In genomic region chr1:214541206-214541605, GRCh38 we compare ENCODE assay signal across 20 cellular contexts. TPM values are rescaled to one million over a fixed set of nuclear protein-coding genes. Genes with fewer than 3 reads are reported as not detected.
DNase-seq lines count a peak whose midpoint lies in the region; ATAC-seq and TF ChIP-seq lines count a peak whose summit lies in the region.
"Had no signal": no experiment of that assay in that cellular context is flagged by ENCODE, and none has a peak within 500 bp of the region (broad histone marks: within the 10 kb centered on the region; RNA-seq: fewer than 3 reads in every experiment).

No MANE protein-coding gene starts in this region.

- H3K27ac ChIP-seq in H9 (ENCODE audit: insufficient read length, low read depth, low read length) (no peak overlapping the region), rectal smooth muscle tissue (ENCODE audit: low read depth, low read length) (peak overlapping the region; percentile 6)
- H3K27ac ChIP-seq: A549 had no signal

- H2BK20ac ChIP-seq in H9 (ENCODE audit: low read depth, low read length, poor library complexity, severe bottlenecking), result no peak overlapping the region

- H4K5ac ChIP-seq in H9 (ENCODE audit: insufficient read length, low read depth, low read length), result no peak overlapping the region

- H2AK5ac ChIP-seq in H9 (ENCODE audit: insufficient read length, low read length), result no peak overlapping the region

- H2BK5ac ChIP-seq in H9 (ENCODE audit: insufficient read length, low read length), result peak overlapping the region; percentile 41

- H3K9ac ChIP-seq in H9 (ENCODE audit: extremely low read depth, insufficient read length, low read length) (peak overlapping the region; percentile 31), rectal smooth muscle tissue (ENCODE audit: low read length) (no peak overlapping the region)

- no peak overlapping the region for H3K23ac ChIP-seq in H9 (ENCODE audit: insufficient read length, low read depth, low read length)

- no peak overlapping the region for H2BK12ac ChIP-seq in H9 (ENCODE audit: insufficient read length, low read depth, low read length)

- H3K36me3 ChIP-seq in rectal smooth muscle tissue (ENCODE audit: control insufficient read depth, insufficient read depth, low read length), result no peaks in the 10 kb centered on the region
- H3K36me3 ChIP-seq: HAP-1 had no signal

- H3K9me3 ChIP-seq in H9 (ENCODE audit: control insufficient read depth, low read depth, low read length), result no peaks in the 10 kb centered on the region
- H3K9me3 ChIP-seq: A549, HAP-1 had no signal

- no peaks in the 10 kb centered on the region for H3K23me2 ChIP-seq in H9 (ENCODE audit: insufficient read length, low read depth, low read length, poor library complexity, severe bottlenecking)

- CTCF ChIA-PET in WTC11 (lab: Charles Lee), result interaction anchor here (0.6 to 1.3 kb wide), 5 partner anchors 9 to 209 kb away, joined by 3 to 5 read pairs (median 3); no protein-coding TSS in a partner anchor

- no CpG with 5 or more reads among the region's 2 CpGs for WGBS in H9 (ENCODE audit: extremely low coverage, insufficient read length, low lambda C conversion rate)

- H3K4me1 Mint-ChIP-seq in H9, result peaks cover 32 to 42% of the 10 kb centered on the region in 2 experiments
- H3K4me1 Mint-ChIP-seq in WTC11, result peaks cover 57% of the 10 kb centered on the region
- H3K4me1 Mint-ChIP-seq in glutamatergic neuron (ENCODE audit: low read depth, unreplicated experiment), result peaks cover 31% of the 10 kb centered on the region
- H3K4me1 Mint-ChIP-seq: CD14-positive monocyte had no signal

- peaks cover 4% of the 10 kb centered on the region for H4K20me1 ChIP-seq in H9 (ENCODE audit: control insufficient read depth, insufficient read depth, insufficient read length)

- no peak overlapping the region for H2BK120ac ChIP-seq in H9 (ENCODE audit: low read depth, low read length, poor library complexity, severe bottlenecking)

- H3K27me3 ChIP-seq in H9 (ENCODE audit: insufficient read depth, low read length), result no peaks in the 10 kb centered on the region
- H3K27me3 ChIP-seq in rectal smooth muscle tissue (ENCODE audit: control insufficient read depth, insufficient read depth, low read length), result no peaks in the 10 kb centered on the region

- H3K36me3 Mint-ChIP-seq in H9 (ENCODE audit: insufficient read depth in 1 of 3, low read depth in 3 of 3) (no peaks in the 10 kb centered on the region), WTC11 (peaks cover 2% of the 10 kb centered on the region; the same call in 1 of the 2 replicates), glutamatergic neuron (ENCODE audit: unreplicated experiment) (no peaks in the 10 kb centered on the region)
- H3K36me3 Mint-ChIP-seq: CD14-positive monocyte had no signal

- peaks cover under 1% of the 10 kb centered on the region for H3K79me1 ChIP-seq in H9 (ENCODE audit: insufficient read depth, low read depth, low read length, poor library complexity, severe bottlenecking)

- H3K4ac ChIP-seq in H9 (ENCODE audit: low read depth, low read length), result no peak overlapping the region

- no peak for TF ChIP-seq CTCF in H9 (conservative IDR thresholded peaks at IDR 0.05)
- no peak for TF ChIP-seq CTCF in WTC11 (IDR thresholded peaks at IDR 0.05)
- no peak for TF ChIP-seq CTCF in glutamatergic neuron (IDR thresholded peaks at IDR 0.05; ENCODE audit: partially characterized antibody, unreplicated experiment)

- no peak overlapping the region for H3T11ph ChIP-seq in H9 (ENCODE audit: low read length)

- H4K91ac ChIP-seq in H9 (ENCODE audit: insufficient read length, low read depth, low read length), result no peak overlapping the region

- peaks cover 7% of the 10 kb centered on the region for H3K4me1 ChIP-seq in H9 (ENCODE audit: insufficient read depth, low read length)
- H3K4me1 ChIP-seq in rectal smooth muscle tissue (ENCODE audit: control insufficient read depth, insufficient read depth, low read length), result peaks cover 37% of the 10 kb centered on the region

- DNase-seq in H9 (no peak), WTC11 (ENCODE audit: low spot score) (no peak), glutamatergic neuron (no peak), HUDEP-2 (lab: John Stamatoyannopoulos, UW; ENCODE audit: unreplicated experiment in 76 of 76) (no peak), G401 (ENCODE audit: low spot score) (no peak), NCI-H1105 treated with DMSO at 0.1 percent for 48 hours (lab: John Stamatoyannopoulos, UW) (no peak)
- DNase-seq: COR-L47, DMS153, KG1, NCI-H1436 treated with DMSO at 0.1 percent for 48 hours, NCI-H2081 treated with DMSO at 0.1 percent for 48 hours, NCI-H226, NCI-H524 treated with DMSO at 0.1 percent for 48 hours, OCI-M1, RPMI8226 had no signal

- H3K56ac ChIP-seq in H9 (ENCODE audit: insufficient read length, low read depth, low read length), result no peak overlapping the region

- no peak overlapping the region for H3K18ac ChIP-seq in H9 (ENCODE audit: insufficient read length, low read depth, low read length)

- H3K9me3 Mint-ChIP-seq in H9 (no peaks in the 10 kb centered on the region), WTC11 (no peaks in the 10 kb centered on the region), glutamatergic neuron (ENCODE audit: unreplicated experiment) (peaks cover 4% of the 10 kb centered on the region)
- H3K9me3 Mint-ChIP-seq: CD14-positive monocyte had no signal

- ATAC-seq in WTC11 (no peak), HG02642 (IDR thresholded peaks at IDR 0.05; ENCODE audit: poor library complexity, unreplicated experiment) (no peak)
- ATAC-seq: A549 had no signal

- H3K14ac ChIP-seq in H9 (ENCODE audit: insufficient read depth, low read length), result no peak overlapping the region

- H3K4me2 ChIP-seq in H9 (ENCODE audit: insufficient read depth, insufficient read length, low read length), result no peak overlapping the region
- H3K4me2 ChIP-seq: A549 had no signal

- peaks cover 36% of the 10 kb centered on the region; the same call in 1 of the 2 replicates for H3K79me2 ChIP-seq in H9 (ENCODE audit: insufficient read depth, low read length)

- H3K27me3 Mint-ChIP-seq in H9 (ENCODE audit: low read depth) (no peaks in the 10 kb centered on the region), WTC11 (ENCODE audit: low read depth) (no peaks in the 10 kb centered on the region), glutamatergic neuron (ENCODE audit: unreplicated experiment) (peaks cover 2% of the 10 kb centered on the region)

- no peak overlapping the region for H4K8ac ChIP-seq in H9 (replicated peaks; ENCODE audit: insufficient read length, low read depth, low read length)

- H3K4me3 ChIP-seq in rectal smooth muscle tissue (ENCODE audit: low read length), result no peak overlapping the region
- H3K4me3 ChIP-seq: A549, HAP-1 had no signal

- in situ Hi-C loops in G401 (cut with HindIII; ENCODE audit: low sequenced_read_pairs), result no loop called here

- POLR2A ChIA-PET in WTC11 (lab: Charles Lee), result interaction anchor here (3.5 kb wide), 1 partner anchor 10 kb away, joined by 30 read pairs; the partner anchor contains the start of gene PTPN14

- no peak overlapping the region for H2BK15ac ChIP-seq in H9 (ENCODE audit: low read depth, low read length)

- H3K27ac Mint-ChIP-seq in H9 (peak overlapping the region in 1 of 3 experiments; percentile 13; a peak in 1 of 7 replicates), WTC11 (peak overlapping the region; percentile 12; the same call in 1 of the 2 replicates), glutamatergic neuron (ENCODE audit: unreplicated experiment) (peak overlapping the region; percentile 15)
- H3K27ac Mint-ChIP-seq: CD14-positive monocyte had no signal

- no peak overlapping the region for H3K4me3 Mint-ChIP-seq in H9
- no peak overlapping the region for H3K4me3 Mint-ChIP-seq in WTC11
- H3K4me3 Mint-ChIP-seq in glutamatergic neuron (ENCODE audit: unreplicated experiment), result no peak overlapping the region
- H3K4me3 Mint-ChIP-seq: CD14-positive monocyte had no signal

- H2AFZ ChIP-seq in H9 (ENCODE audit: low read length), result no peak overlapping the region

TF ChIP-seq in WTC11, 78 proteins besides CTCF, POLR2A, EP300 and RAD21 (continues in another document):
- TF ChIP-seq EMX1 (CRISPR knock-in tag; IDR thresholded peaks at IDR 0.05) (no peak), ZNF138 (CRISPR knock-in tag; conservative IDR thresholded peaks at IDR 0.05) (no peak), PRRX2 (CRISPR knock-in tag; IDR thresholded peaks at IDR 0.05) (no peak), ZNF396 (CRISPR knock-in tag; IDR thresholded peaks at IDR 0.05; ENCODE audit: borderline replicate concordance) (no peak), FOXP1 (CRISPR knock-in tag; IDR thresholded peaks at IDR 0.05; ENCODE audit: borderline replicate concordance) (no peak), SOX15 (CRISPR knock-in tag; IDR thresholded peaks at IDR 0.05) (no peak), NR1H2 (CRISPR knock-in tag; IDR thresholded peaks at IDR 0.05) (no peak), MXD4 (CRISPR knock-in tag; IDR thresholded peaks at IDR 0.05; ENCODE audit: borderline replicate concordance) (no peak), ZNF425 (CRISPR knock-in tag; conservative IDR thresholded peaks at IDR 0.05) (no peak), E2F5 (CRISPR knock-in tag; IDR thresholded peaks at IDR 0.05) (no peak)

RNA-seq across cellular contexts. Expression of gene PTPN14, which starts 10.2 kb away (rescaled TPM):
- 76.4 and 79.0 TPM in 2 replicates for total RNA-seq in H9 (2021)
- total RNA-seq in WTC11 (2021), result 83.3 to 88.4 TPM (median 86.4 TPM) in 3 replicates
- total RNA-seq in glutamatergic neuron (ENCODE audit: unreplicated experiment), result 1.7 TPM
- total RNA-seq in G401 (2014; rRNA removed; shearing (Covaris generic)), result 8.9 and 9.7 TPM in 2 replicates
